ENCODE assay signal across 8 cellular contexts in the genomic region with DNA sequence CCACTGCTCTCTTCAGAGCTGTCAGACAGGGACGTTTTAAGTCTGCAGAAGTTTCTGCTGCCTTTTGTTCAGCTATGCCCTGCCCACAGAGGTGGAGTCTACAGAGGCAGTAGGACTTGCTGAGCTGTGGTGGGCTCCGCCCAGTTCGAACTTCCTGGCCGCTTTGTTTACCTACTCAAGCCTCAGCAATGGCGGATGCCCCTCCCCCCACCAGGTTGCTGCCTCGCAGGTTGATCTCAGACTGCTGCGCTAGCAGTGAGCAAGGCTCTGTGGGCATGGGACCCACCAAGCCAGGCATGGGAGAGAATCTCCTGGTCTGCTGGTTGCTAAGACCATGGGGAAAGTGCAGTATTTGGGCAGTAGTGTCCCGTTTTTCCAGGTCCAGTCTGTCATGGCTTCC. TPM values are rescaled to one million over a fixed set of nuclear protein-coding genes. Genes with fewer than 3 reads are reported as not detected.
"Had no signal": no experiment of that assay in that cellular context is flagged by ENCODE, and none has a peak within 500 bp of the region (broad histone marks: within the 10 kb centered on the region; RNA-seq: fewer than 3 reads in every experiment).

No MANE protein-coding gene starts in this region.

RNA-seq across cellular contexts. Expression of a gene that starts 17.5 kb away (rescaled TPM):
- total RNA-seq: LHCN-M2, MCF 10A, PC-3, Right ventricle myocardium inferior, RPMI7951 had no signal

RNA-seq across cellular contexts. Expression of a gene that starts 51.8 kb away (rescaled TPM):
- total RNA-seq: LHCN-M2, MCF 10A, PC-3, Right ventricle myocardium inferior, RPMI7951, SJCRH30, SK-MEL-5, T-cell had no signal
